Comparison of ENCODE assay signal across 2 cellular contexts in the genomic region with DNA sequence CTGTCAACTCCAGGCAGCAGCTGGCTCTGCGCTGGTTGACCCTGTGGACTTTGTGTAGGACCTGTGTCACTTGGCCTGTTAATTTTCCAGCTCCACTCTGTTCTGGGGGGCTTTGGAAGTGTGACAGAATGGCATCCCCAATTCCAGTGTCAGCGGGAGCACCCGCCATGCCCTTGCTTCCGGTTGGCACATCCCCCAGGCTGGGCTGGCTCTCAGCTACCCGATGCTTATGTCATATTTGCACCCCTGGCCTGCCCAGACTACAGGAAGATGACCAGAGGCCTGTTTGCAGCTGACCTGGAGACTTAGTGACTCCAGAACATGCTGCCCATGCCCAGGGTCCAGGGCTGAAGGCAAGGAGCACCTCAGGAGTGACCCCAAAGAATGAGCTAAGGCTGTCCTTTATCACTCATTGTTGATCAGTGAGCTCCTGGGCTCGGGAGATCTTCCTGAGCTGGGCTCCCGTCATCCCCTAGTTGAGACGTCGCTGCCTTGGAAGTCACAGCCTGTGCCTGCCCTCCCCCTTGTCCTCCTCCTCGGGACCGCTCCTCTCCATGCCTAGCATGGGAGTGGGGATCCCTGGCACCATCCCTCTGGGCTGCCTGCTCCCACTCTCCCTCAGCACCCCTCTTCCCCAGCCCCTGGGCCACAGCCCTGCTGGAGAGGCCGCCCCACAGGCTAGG.
TF ChIP-seq lines count a peak whose summit lies in the region.

No MANE protein-coding gene starts in this region.

TF ChIP-seq in endothelial cell of umbilical vein, 7 proteins besides CTCF, POLR2A, EP300 and RAD21:
- TF ChIP-seq POLR2AphosphoS5 (IDR thresholded peaks at IDR 0.05; ENCODE audit: insufficient read depth, low read depth, low read length) (no peak), JUN (IDR thresholded peaks at IDR 0.05; ENCODE audit: borderline replicate concordance, insufficient read depth, insufficient read length, low read depth) (no peak), EZH2 (IDR thresholded peaks at IDR 0.05; ENCODE audit: borderline replicate concordance, low read depth, low read length, severe bottlenecking) (no peak), GATA2 (IDR thresholded peaks at IDR 0.05; ENCODE audit: insufficient read depth, insufficient read length, low read depth, low read length) (no peak), MYC (IDR thresholded peaks at IDR 0.05; ENCODE audit: low read depth, low read length) (no peak), FOS (IDR thresholded peaks at IDR 0.05; ENCODE audit: borderline replicate concordance, insufficient read depth, low read length) (no peak)
- TF ChIP-seq, protein P1, sequence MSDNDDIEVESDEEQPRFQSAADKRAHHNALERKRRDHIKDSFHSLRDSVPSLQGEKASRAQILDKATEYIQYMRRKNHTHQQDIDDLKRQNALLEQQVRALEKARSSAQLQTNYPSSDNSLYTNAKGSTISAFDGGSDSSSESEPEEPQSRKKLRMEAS (IDR thresholded peaks at IDR 0.05; ENCODE audit: insufficient read depth, insufficient read length), result no peak

TF ChIP-seq in GM12891, 5 proteins besides CTCF, POLR2A, EP300 and RAD21:
- no peak for TF ChIP-seq POLR2AphosphoS5 (IDR thresholded peaks at IDR 0.05; ENCODE audit: low read depth, low read length)
- no peak for TF ChIP-seq SPI1 (IDR thresholded peaks at IDR 0.05; ENCODE audit: low read depth, low read length)
- no peak for TF ChIP-seq PAX5 (IDR thresholded peaks at IDR 0.05; ENCODE audit: insufficient read depth, low read length, severe bottlenecking)
- TF ChIP-seq TAF1 (IDR thresholded peaks at IDR 0.05; ENCODE audit: low read depth, low read length), result no peak
- no peak for TF ChIP-seq POU2F2 (IDR thresholded peaks at IDR 0.05; ENCODE audit: low read depth, low read length)
TF ChIP-seq in GM12891: peak in this region for 0.
